ENCODE assay signal across 8 cellular contexts in the genomic region with DNA sequence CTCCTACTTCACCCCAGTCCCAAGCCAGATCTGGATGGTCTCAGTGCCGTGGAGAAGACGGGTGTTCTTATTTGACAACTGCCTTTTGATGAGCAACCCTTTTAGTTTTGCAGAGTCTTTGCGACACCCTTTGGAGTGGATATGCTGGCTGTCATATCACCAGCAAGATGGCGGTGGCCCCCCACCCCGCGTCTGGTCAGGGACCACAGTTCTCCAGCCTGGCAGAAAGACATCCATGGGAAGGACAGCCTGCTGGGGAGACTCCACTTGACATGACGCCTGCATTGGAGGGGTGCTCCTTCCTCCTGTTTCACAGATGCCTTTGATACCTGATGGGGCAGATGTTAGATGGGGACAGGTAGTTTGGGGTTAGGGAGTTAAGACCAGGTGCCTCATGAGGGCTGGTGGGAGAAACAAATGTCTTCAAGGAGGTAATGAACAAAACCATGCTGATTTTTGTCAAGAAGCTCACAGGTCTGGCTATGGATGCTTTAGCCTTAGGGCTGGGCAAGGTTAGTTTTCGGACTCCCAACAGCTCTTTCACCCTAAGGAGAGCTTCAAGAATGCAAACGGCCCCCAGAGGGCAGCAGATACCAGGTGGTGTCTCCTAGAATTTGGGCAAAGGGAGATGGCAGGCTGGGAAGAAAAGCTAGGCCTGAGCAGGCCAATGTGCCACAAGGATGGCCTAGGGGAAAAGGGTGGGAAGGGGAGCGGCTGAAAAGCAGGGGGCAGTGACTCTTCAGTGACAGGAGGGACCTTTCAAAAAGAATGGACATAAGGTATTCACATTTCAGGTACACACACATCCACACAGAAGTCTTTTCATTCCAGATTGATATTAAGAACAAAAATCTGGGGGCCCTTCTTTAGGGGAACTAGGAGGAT.
DNase-seq lines count a peak whose midpoint lies in the region; ATAC-seq, FAIRE-seq and TF ChIP-seq lines count a peak whose summit lies in the region.

No MANE protein-coding gene starts in this region.

- no peak for DNase-seq in BJ (ENCODE audit: low read depth)
- peak; percentile 26 for DNase-seq in HCEC 1CT
- DNase-seq in cardiac fibroblast (ENCODE audit: low read depth in 2 of 2) = peak; percentile 56 to 63
- DNase-seq in lung (ENCODE audit: low spot score) = peak; percentile 41
- peak in 1 of 2 donors; percentile 49 for DNase-seq in tibial nerve (ENCODE audit: low spot score in 2 of 2)
- DNase-seq in GM12891 (ENCODE audit: insufficient read length, low spot score) = no peak

- no peak overlapping the region for H3K27ac Mint-ChIP-seq in activated T-helper 17 cell treated with anti-CD3 and anti-CD28 coated beads, Interleukin-2, amount 50 U/mL, for 72 hours

- H3K9me3 Mint-ChIP-seq in activated T-helper 17 cell treated with anti-CD3 and anti-CD28 coated beads, Interleukin-2, amount 50 U/mL, for 72 hours = no peaks in the 10 kb centered on the region

- H3K4me3 ChIP-seq in BJ (ENCODE audit: low read depth, low read length) (no peak overlapping the region), cardiac fibroblast (replicated peaks in 1 of 2; ENCODE audit: low read depth in 2 of 2, low read length in 2 of 2) (no peak overlapping the region), lung (no peak overlapping the region), tibial nerve (no peak overlapping the region)

- no peak overlapping the region for H3K4me3 Mint-ChIP-seq in activated T-helper 17 cell treated with anti-CD3 and anti-CD28 coated beads, Interleukin-2, amount 50 U/mL, for 72 hours

- TF ChIP-seq CTCF in BJ (IDR thresholded peaks at IDR 0.05; ENCODE audit: insufficient read depth, low read depth, low read length) (peak; percentile 68), cardiac fibroblast (IDR thresholded peaks at IDR 0.05; ENCODE audit: low read depth, low read length) (peak; percentile 51), lung (IDR thresholded peaks at IDR 0.05; ENCODE audit: control extremely low read depth, extremely low read depth) (peak; percentile 4), tibial nerve (IDR thresholded peaks at IDR 0.05) (peak in 3 of 5 experiments; percentile 28 to 32 (median 31))

- H3K27ac ChIP-seq in lung (ENCODE audit: low read depth in 1 of 2, low read length in 1 of 2) (no peak overlapping the region), tibial nerve (no peak overlapping the region)

- WGBS in lung, 2 donors = 90% methylated on average over 10 of the region's 10 CpGs
- WGBS in tibial nerve, 2 donors = 90 to 91% methylated on average over 10 of the region's 10 CpGs

- CTCF ChIA-PET in BJ (lab: Yijun Ruan, JAX) = interaction anchor here (0.7 to 6.1 kb wide), 30 partner anchors 9 to 707 kb away, joined by 3 to 132 read pairs (median 4); a partner anchor contains a TSS

- no peaks in the 10 kb centered on the region for H3K27me3 Mint-ChIP-seq in activated T-helper 17 cell treated with anti-CD3 and anti-CD28 coated beads, Interleukin-2, amount 50 U/mL, for 72 hours

- H3K4me1 Mint-ChIP-seq in activated T-helper 17 cell treated with anti-CD3 and anti-CD28 coated beads, Interleukin-2, amount 50 U/mL, for 72 hours = no peaks in the 10 kb centered on the region

- H3K4me1 ChIP-seq in lung (ENCODE audit: control insufficient read depth in 2 of 2, insufficient read depth in 2 of 2, low read length in 2 of 2) = peaks cover 0 to 4% of the 10 kb centered on the region in 2 donors
- H3K4me1 ChIP-seq in tibial nerve = no peaks in the 10 kb centered on the region

- no peaks in the 10 kb centered on the region for H3K27me3 ChIP-seq in BJ (ENCODE audit: control insufficient read depth, insufficient read depth, low read length)
- H3K27me3 ChIP-seq in lung (ENCODE audit: control insufficient read depth, insufficient read depth) = no peaks in the 10 kb centered on the region
- H3K27me3 ChIP-seq in tibial nerve = no peaks in the 10 kb centered on the region

- H3K36me3 Mint-ChIP-seq in activated T-helper 17 cell treated with anti-CD3 and anti-CD28 coated beads, Interleukin-2, amount 50 U/mL, for 72 hours (ENCODE audit: low read depth) = peaks cover 63% of the 10 kb centered on the region

- FAIRE-seq in GM12891 (lab: Jason Lieb, UNC) = no peak

- no peaks in the 10 kb centered on the region; the same call in 1 of the 2 replicates for H3K36me3 ChIP-seq in BJ (ENCODE audit: control insufficient read depth, insufficient read depth, low read length)
- H3K36me3 ChIP-seq in lung (ENCODE audit: control insufficient read depth in 2 of 2, insufficient read depth in 2 of 2, low read length in 2 of 2) = peaks cover 49% of the 10 kb centered on the region in 2 donors
- peaks cover 0 to 76% (median 0%) of the 10 kb centered on the region in 3 donors for H3K36me3 ChIP-seq in tibial nerve

- POLR2A ChIA-PET in BJ (lab: Charles Lee) = no interaction called here

- ATAC-seq in SK-N-SH treated with all-trans-retinoic acid at 6 μM for 48 hours (peak; percentile 75), lung (ENCODE audit: insufficient read depth, low FRiP score) (peak; percentile 31)
- no peak for ATAC-seq in activated T-helper 17 cell treated with anti-CD3 and anti-CD28 coated beads, Interleukin-2, amount 50 U/mL, for 72 hours (replicated peaks)

- TF ChIP-seq EP300 in tibial nerve (IDR thresholded peaks at IDR 0.05) = no peak

- no peak for TF ChIP-seq POLR2A in tibial nerve (IDR thresholded peaks at IDR 0.05)
- TF ChIP-seq POLR2A in GM12891 (IDR thresholded peaks at IDR 0.05; ENCODE audit: low read depth, low read length) = no peak

- H3K9me3 ChIP-seq in lung (ENCODE audit: control insufficient read depth in 2 of 2, insufficient read depth in 1 of 2, low read length in 1 of 2) (no peaks in the 10 kb centered on the region), tibial nerve (no peaks in the 10 kb centered on the region)

TF ChIP-seq in SK-N-SH treated with all-trans-retinoic acid at 6 μM for 48 hours, 23 proteins besides CTCF, POLR2A, EP300 and RAD21 (continues in another document):
- TF ChIP-seq SNAI2 (CRISPR knock-in tag; IDR thresholded peaks at IDR 0.05) = no peak
- no peak for TF ChIP-seq ARNTL (CRISPR knock-in tag; IDR thresholded peaks at IDR 0.05; ENCODE audit: borderline replicate concordance, low read depth)
- TF ChIP-seq TCF4 (CRISPR knock-in tag; IDR thresholded peaks at IDR 0.05; ENCODE audit: borderline replicate concordance) = no peak
- TF ChIP-seq, protein P1, sequence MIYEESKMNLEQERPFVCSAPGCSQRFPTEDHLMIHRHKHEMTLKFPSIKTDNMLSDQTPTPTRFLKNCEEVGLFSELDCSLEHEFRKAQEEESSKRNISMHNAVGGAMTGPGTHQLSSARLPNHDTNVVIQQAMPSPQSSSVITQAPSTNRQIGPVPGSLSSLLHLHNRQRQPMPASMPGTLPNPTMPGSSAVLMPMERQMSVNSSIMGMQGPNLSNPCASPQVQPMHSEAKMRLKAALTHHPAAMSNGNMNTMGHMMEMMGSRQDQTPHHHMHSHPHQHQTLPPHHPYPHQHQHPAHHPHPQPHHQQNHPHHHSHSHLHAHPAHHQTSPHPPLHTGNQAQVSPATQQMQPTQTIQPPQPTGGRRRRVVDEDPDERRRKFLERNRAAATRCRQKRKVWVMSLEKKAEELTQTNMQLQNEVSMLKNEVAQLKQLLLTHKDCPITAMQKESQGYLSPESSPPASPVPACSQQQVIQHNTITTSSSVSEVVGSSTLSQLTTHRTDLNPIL (CRISPR knock-in tag; IDR thresholded peaks at IDR 0.05; ENCODE audit: low read depth) = no peak
- no peak for TF ChIP-seq RARB (CRISPR knock-in tag; IDR thresholded peaks at IDR 0.05)

TF ChIP-seq in GM12891, 5 proteins besides CTCF, POLR2A, EP300 and RAD21:
- no peak for TF ChIP-seq TAF1 (IDR thresholded peaks at IDR 0.05; ENCODE audit: low read depth, low read length)
- TF ChIP-seq SPI1 (IDR thresholded peaks at IDR 0.05; ENCODE audit: low read depth, low read length) = no peak

Comparison
In these comparisons a context has a peak if more than half of its experiments do, and no peak if none do; other contexts are left out.
1. DNase-seq: peak in HCEC 1CT (single experiment), cardiac fibroblast (2 of 2) and lung (single experiment); none in BJ (single experiment) and GM12891 (single experiment).
2. CTCF ChIP-seq: peak in every context shown above with its lines; median percentile 68 in BJ; 51 in cardiac fibroblast; 31 in tibial nerve; 4 in lung.